Comparison of ENCODE assay signal across 18 cellular contexts in genomic region chr7:140904081-140904480, GRCh38. TPM values are rescaled to one million over a fixed set of nuclear protein-coding genes. Genes with fewer than 3 reads are reported as not detected.
DNase-seq lines count a peak whose midpoint lies in the region; ATAC-seq and TF ChIP-seq lines count a peak whose summit lies in the region.
"Had no signal": no experiment of that assay in that cellular context is flagged by ENCODE, and none has a peak within 500 bp of the region (broad histone marks: within the 10 kb centered on the region; RNA-seq: fewer than 3 reads in every experiment).

No MANE protein-coding gene starts in this region.

- no CpG with 5 or more reads among the region's 4 CpGs for WGBS in IMR-90 (ENCODE audit: extremely low coverage in 2 of 2, insufficient read length in 1 of 2), 2 experiments
- 87% methylated on average over 4 of the region's 4 CpGs for WGBS in mammary epithelial cell (ENCODE audit: low coverage, missing lambda C conversion rate)

- H3K4me3 ChIP-seq in IMR-90 (ENCODE audit: insufficient read depth, low read depth, low read length) (no peak overlapping the region), mammary epithelial cell (replicated peaks in 1 of 3; ENCODE audit: insufficient read depth in 1 of 3, low read depth in 2 of 3, low read length in 3 of 3) (no peak overlapping the region), osteoblast (ENCODE audit: insufficient read depth, low read length) (no peak overlapping the region)
- H3K4me3 ChIP-seq: cardiac muscle cell, esophagus squamous epithelium had no signal

- H3K4me3 Mint-ChIP-seq in activated T-cell treated with anti-CD3 and anti-CD28 coated beads, Interleukin-2, amount 50 U/mL, for 24 hours, result no peak overlapping the region

- in situ Hi-C loops in IMR-90 (cut with MboI; ENCODE audit: low sequenced_read_pairs) (no loop called here), mammary epithelial cell (cut with MboI; ENCODE audit: low sequenced_read_pairs in 2 of 2) (no loop called here)

- no peak overlapping the region for H2AK9ac ChIP-seq in IMR-90 (replicated peaks; ENCODE audit: low read depth, low read length, poor library complexity)

- no peak overlapping the region for H4K5ac ChIP-seq in IMR-90 (ENCODE audit: low read depth, low read length)

- intact Hi-C loops in IMR-90 (cut with micrococcal nuclease), result no loop called here
- intact Hi-C loops in mammary epithelial cell (cut with micrococcal nuclease), result no loop called here

- H2AFZ ChIP-seq in IMR-90 (replicated peaks; ENCODE audit: low read length, poor library complexity), result no peak overlapping the region
- no peak overlapping the region for H2AFZ ChIP-seq in mammary epithelial cell (ENCODE audit: low read depth, low read length)
- no peak overlapping the region for H2AFZ ChIP-seq in osteoblast (ENCODE audit: low read length)

- BruUV-seq in IMR-90 (replicated peaks; lab: Mats Ljungman, UMichigan) (no TSS peak), mammary epithelial cell (replicated peaks; lab: Mats Ljungman, UMichigan) (no TSS peak)

- no peak overlapping the region for H3K27ac ChIP-seq in IMR-90 (ENCODE audit: insufficient read depth, low read length)
- H3K27ac ChIP-seq in mammary epithelial cell (ENCODE audit: insufficient read depth, low read depth, low read length), result no peak overlapping the region
- no peak overlapping the region for H3K27ac ChIP-seq in osteoblast (ENCODE audit: low read depth, low read length)
- H3K27ac ChIP-seq: cardiac muscle cell, esophagus squamous epithelium, RWPE1 had no signal

- H3K18ac ChIP-seq in IMR-90 (ENCODE audit: low read depth, low read length), result no peak overlapping the region

- no peak overlapping the region for H4K8ac ChIP-seq in IMR-90 (ENCODE audit: low read depth in 2 of 2, low read length in 2 of 2)

- no peak overlapping the region for H4K91ac ChIP-seq in IMR-90 (ENCODE audit: insufficient read depth, low read depth, low read length)

- H3K4me1 Mint-ChIP-seq in activated T-cell treated with anti-CD3 and anti-CD28 coated beads, Interleukin-2, amount 50 U/mL, for 24 hours (ENCODE audit: low read depth), result peaks cover 67% of the 10 kb centered on the region

- POLR2A ChIA-PET in IMR-90 (lab: Charles Lee; ENCODE audit: unreplicated experiment), result interaction anchor here (0.6 kb wide), 1 partner anchor 40 kb away, joined by 4 read pairs; no protein-coding TSS in a partner anchor

- peaks cover 26 to 36% of the 10 kb centered on the region in 2 experiments for H3K79me1 ChIP-seq in IMR-90 (ENCODE audit: low read depth in 1 of 2, low read length in 2 of 2)

- no peaks in the 10 kb centered on the region for H3K27me3 Mint-ChIP-seq in activated T-cell treated with anti-CD3 and anti-CD28 coated beads, Interleukin-2, amount 50 U/mL, for 24 hours
- H3K27me3 Mint-ChIP-seq: CD4-positive, CD25-positive, alpha-beta regulatory T cell; stimulated activated naive CD8-positive, alpha-beta T cell treated with anti-CD3 and anti-CD28 coated beads, Interleukin-15, Interleukin-2, amounts not matched to agents 100 ng/mL and 50 ng/mL, for 24 hours had no signal

- H4K20me1 ChIP-seq in IMR-90 (ENCODE audit: insufficient read depth, low read length), result peaks cover 15% of the 10 kb centered on the region
- no peaks in the 10 kb centered on the region for H4K20me1 ChIP-seq in mammary epithelial cell (ENCODE audit: insufficient read depth, low read length)
- H4K20me1 ChIP-seq in osteoblast (ENCODE audit: insufficient read depth, low read length), result peaks cover 51% of the 10 kb centered on the region

- DNase-seq in activated T-cell treated with anti-CD3 and anti-CD28 coated beads, Interleukin-2, amount 50 U/mL, for 24 hours, result no peak
- DNase-seq in activated T-cell treated with anti-CD3 and anti-CD28 coated beads, Interleukin-2, amount 50 U/mL, for 1 hour, result no peak
- DNase-seq in IMR-90 (peak; percentile 33), mammary epithelial cell (peak; percentile 51), osteoblast (ENCODE audit: insufficient read length, low spot score, missing footprints) (peak; percentile 75), D341Med (ENCODE audit: low spot score) (no peak), ecto neural progenitor cell (ENCODE audit: low spot score) (no peak), SK-N-DZ (ENCODE audit: low spot score) (no peak)
- DNase-seq: CD4-positive, CD25-positive, alpha-beta regulatory T cell; esophagus squamous epithelium; hippocampal formation; Karpas-422; mesendoderm; NCI-H1436 treated with DMSO at 0.1 percent for 48 hours; NCI-H2227 treated with DMSO at 0.1 percent for 48 hours had no signal

- peaks cover 16% of the 10 kb centered on the region for H3K36me3 Mint-ChIP-seq in activated T-cell treated with anti-CD3 and anti-CD28 coated beads, Interleukin-2, amount 50 U/mL, for 24 hours (ENCODE audit: low read depth)

- TF ChIP-seq POLR2A in IMR-90 (IDR thresholded peaks at IDR 0.05; ENCODE audit: low read depth, low read length), result no peak

- no peaks in the 10 kb centered on the region for H3K27me3 ChIP-seq in IMR-90 (ENCODE audit: control insufficient read depth, insufficient read depth, low read length)
- H3K27me3 ChIP-seq in mammary epithelial cell (ENCODE audit: insufficient read depth, low read length), result no peaks in the 10 kb centered on the region
- H3K27me3 ChIP-seq in osteoblast (ENCODE audit: insufficient read depth, low read length), result no peaks in the 10 kb centered on the region
- H3K27me3 ChIP-seq: cardiac muscle cell, esophagus squamous epithelium had no signal

- peak overlapping the region; percentile 94 for H3K27ac Mint-ChIP-seq in activated T-cell treated with anti-CD3 and anti-CD28 coated beads, Interleukin-2, amount 50 U/mL, for 24 hours

- H3K4me2 ChIP-seq in IMR-90 (ENCODE audit: low read depth, low read length), result no peak overlapping the region
- no peak overlapping the region for H3K4me2 ChIP-seq in mammary epithelial cell (ENCODE audit: insufficient read depth, low read depth, low read length)
- H3K4me2 ChIP-seq in osteoblast (ENCODE audit: insufficient read depth, low read length), result no peak overlapping the region

- no peak overlapping the region for H2AK5ac ChIP-seq in IMR-90 (ENCODE audit: low read depth, low read length)

- no peak for ATAC-seq in IMR-90 (ENCODE audit: low read depth)

- H2BK20ac ChIP-seq in IMR-90 (ENCODE audit: low read depth, low read length), result no peak overlapping the region

- no peaks in the 10 kb centered on the region for H3K9me3 ChIP-seq in IMR-90 (ENCODE audit: control insufficient read depth, insufficient read depth, low read length)
- no peaks in the 10 kb centered on the region for H3K9me3 ChIP-seq in mammary epithelial cell (replicated peaks; ENCODE audit: insufficient read depth, low read length)
- H3K9me3 ChIP-seq in osteoblast (ENCODE audit: low read depth, low read length), result no peaks in the 10 kb centered on the region
- H3K9me3 ChIP-seq: esophagus squamous epithelium had no signal

- TF ChIP-seq RAD21 in IMR-90 (IDR thresholded peaks at IDR 0.05; ENCODE audit: low read length), result no peak

- H3K9me3 Mint-ChIP-seq in activated T-cell treated with anti-CD3 and anti-CD28 coated beads, Interleukin-2, amount 50 U/mL, for 24 hours, result peaks cover 6% of the 10 kb centered on the region
- H3K9me3 Mint-ChIP-seq: stimulated activated naive CD8-positive, alpha-beta T cell treated with anti-CD3 and anti-CD28 coated beads, Interleukin-15, Interleukin-2, amounts not matched to agents 100 ng/mL and 50 ng/mL, for 24 hours had no signal

- TF ChIP-seq CTCF in IMR-90 (conservative IDR thresholded peaks at IDR 0.05; ENCODE audit: low read depth, low read length) (no peak), mammary epithelial cell (conservative IDR thresholded peaks at IDR 0.05 in 1 of 2, IDR thresholded peaks at IDR 0.05 in 1 of 2; ENCODE audit: extremely low read depth in 1 of 2, insufficient read depth in 1 of 2, low read depth in 1 of 2, low read length in 2 of 2) (no peak), osteoblast (IDR thresholded peaks at IDR 0.05; ENCODE audit: extremely low read depth, low read depth, low read length) (no peak)

- CTCF ChIA-PET in IMR-90 (lab: Yijun Ruan, JAX), result interaction anchor here (0.6 kb wide), 2 partner anchors 15 to 21 kb away, joined by 3 to 5 read pairs; no protein-coding TSS in a partner anchor
- CTCF ChIA-PET in mammary epithelial cell (lab: Charles Lee; ENCODE audit: low non-redundant PET), result no interaction called here

- H3K4me1 ChIP-seq in IMR-90 (ENCODE audit: control insufficient read depth, insufficient read depth, low read length), result peaks cover 1% of the 10 kb centered on the region; the same call in 1 of the 2 replicates
- H3K4me1 ChIP-seq in mammary epithelial cell (ENCODE audit: insufficient read depth, low read length), result no peaks in the 10 kb centered on the region
- no peaks in the 10 kb centered on the region for H3K4me1 ChIP-seq in osteoblast (ENCODE audit: insufficient read depth, low read length)

- dilution Hi-C loops in IMR-90 (cut with HindIII; ENCODE audit: low sequenced_read_pairs, unreplicated experiment) (no loop called here), mammary epithelial cell (cut with HindIII; ENCODE audit: low sequenced_read_pairs) (no loop called here)

- no peak overlapping the region for H2BK15ac ChIP-seq in IMR-90 (ENCODE audit: low read depth, low read length)

- no peak overlapping the region for H3K4ac ChIP-seq in IMR-90 (ENCODE audit: low read depth, low read length)

- H2BK5ac ChIP-seq in IMR-90 (ENCODE audit: low read depth, low read length, poor library complexity, severe bottlenecking), result no peak overlapping the region

- H3K56ac ChIP-seq in IMR-90 (ENCODE audit: extremely low read depth, insufficient read depth, low read length), result no peak overlapping the region

- H3K9ac ChIP-seq in IMR-90 (ENCODE audit: low read depth, low read length) (no peak overlapping the region), mammary epithelial cell (ENCODE audit: insufficient read depth, low read length) (no peak overlapping the region)

- no peak overlapping the region for H3K23ac ChIP-seq in IMR-90 (ENCODE audit: low read depth, low read length)

- H3K14ac ChIP-seq in IMR-90 (replicated peaks; ENCODE audit: low read depth, low read length), result no peak overlapping the region

- no peak overlapping the region for H2BK120ac ChIP-seq in IMR-90 (ENCODE audit: low read depth, low read length)

- H3K9me1 ChIP-seq in IMR-90 (ENCODE audit: insufficient read depth, low read length), result no peaks in the 10 kb centered on the region

- H3K79me2 ChIP-seq in mammary epithelial cell (ENCODE audit: insufficient read depth, low read length) (peaks cover 71% of the 10 kb centered on the region), osteoblast (ENCODE audit: insufficient read depth, low read length) (peaks cover 86% of the 10 kb centered on the region)

- H3K36me3 ChIP-seq in IMR-90 (ENCODE audit: control insufficient read depth, insufficient read depth, low read length), result no peaks in the 10 kb centered on the region
- H3K36me3 ChIP-seq in mammary epithelial cell (ENCODE audit: insufficient read depth, low read length), result no peaks in the 10 kb centered on the region
- H3K36me3 ChIP-seq in osteoblast (ENCODE audit: insufficient read depth, low read length), result no peaks in the 10 kb centered on the region
- H3K36me3 ChIP-seq: cardiac muscle cell had no signal

RNA-seq across cellular contexts. Expression of gene BRAF, which starts 20.6 kb away (rescaled TPM):
- 12.9 and 16.9 TPM in 2 replicates for total RNA-seq in IMR-90 (2012; rRNA removed)
- polyA plus RNA-seq in IMR-90 (2012; rRNA removed), result 4.7 and 5.7 TPM in 2 replicates
- polyA plus RNA-seq in IMR-90 (2012; cell fraction: cytosol; rRNA removed), result 0.93 and 1.1 TPM in 2 replicates
- 1.2 and 12.8 TPM in 2 replicates for polyA plus RNA-seq in IMR-90 (2012; cell fraction: nucleus; rRNA removed; ENCODE audit: low replicate concordance)
- 10 to 100 TPM; 22.8 to 26.6 TPM for total RNA-seq in mammary epithelial cell
- 7.6 TPM for polyA plus RNA-seq in mammary epithelial cell
- 33.0 TPM for polyA minus RNA-seq in mammary epithelial cell
- 30.0 and 31.2 TPM in 2 replicates for total RNA-seq in osteoblast
- 6.3 and 11.3 TPM in 2 replicates for polyA plus RNA-seq in SK-N-DZ (2014; cell fraction: cytosol; rRNA removed)
- 8.1 and 14.7 TPM in 2 replicates for polyA plus RNA-seq in SK-N-DZ (2014; cell fraction: nucleus; rRNA removed)

Comparison
In these comparisons a context has a peak if more than half of its experiments do, and no peak if none do; other contexts are left out.
1. DNase-seq: peak in IMR-90 (single experiment), mammary epithelial cell (single experiment) and osteoblast (single experiment); none in activated T-cell treated with anti-CD3 and anti-CD28 coated beads, Interleukin-2, amount 50 U/mL, for 24 hours (single experiment), activated T-cell treated with anti-CD3 and anti-CD28 coated beads, Interleukin-2, amount 50 U/mL, for 1 hour (single experiment), D341Med (single experiment), ecto neural progenitor cell (single experiment) and SK-N-DZ (single experiment).